ENCODE assay signal across 11 cellular contexts in genomic region chr1:74811421-74812179, GRCh38.
DNase-seq lines count a peak whose midpoint lies in the region; ATAC-seq and TF ChIP-seq lines count a peak whose summit lies in the region.
"Had no signal": no experiment of that assay in that cellular context is flagged by ENCODE, and none has a peak within 500 bp of the region (broad histone marks: within the 10 kb centered on the region; RNA-seq: fewer than 3 reads in every experiment).

No MANE protein-coding gene starts in this region.

- TF ChIP-seq CTCF in lower leg skin (IDR thresholded peaks at IDR 0.05) (no peak), gastrocnemius medialis (IDR thresholded peaks at IDR 0.05 in 4 of 5, conservative IDR thresholded peaks at IDR 0.05 in 1 of 5) (no peak)

- H3K4me3 ChIP-seq in lower leg skin (ENCODE audit: low read depth, poor library complexity, severe bottlenecking): no peak overlapping the region
- H3K4me3 ChIP-seq in gastrocnemius medialis: no peak overlapping the region

- DNase-seq in SHP77 (lab: John Stamatoyannopoulos, UW) (peak; percentile 15 to 48), cerebellum (ENCODE audit: low spot score) (no peak), lower leg skin (ENCODE audit: low spot score in 2 of 2) (no peak), SW480 (ENCODE audit: low spot score) (no peak), gastrocnemius medialis (no peak)
- DNase-seq: activated CD4-positive, alpha-beta T cell treated with anti-CD3 and anti-CD28 coated beads, Interleukin-2, amount 50 U/mL, for 48 hours; NCI-H1105 had no signal

- no peaks in the 10 kb centered on the region for H3K4me1 ChIP-seq in gastrocnemius medialis

- no peak overlapping the region for H3K27ac ChIP-seq in gastrocnemius medialis

- H3K9me3 ChIP-seq in gastrocnemius medialis: no peaks in the 10 kb centered on the region

- WGBS in lower leg skin, 2 donors: 63 to 65% methylated on average over 9 of the region's 9 CpGs

- H3K36me3 ChIP-seq in gastrocnemius medialis: no peaks in the 10 kb centered on the region

- ATAC-seq in GM18508 (IDR thresholded peaks at IDR 0.05; ENCODE audit: insufficient read depth, unreplicated experiment): peak; percentile 55
- ATAC-seq in GM21526 (IDR thresholded peaks at IDR 0.05; ENCODE audit: low FRiP score, unreplicated experiment): peak; percentile 59
- peak; percentile 72 for ATAC-seq in HG03442 (IDR thresholded peaks at IDR 0.05; ENCODE audit: unreplicated experiment)
- ATAC-seq in gastrocnemius medialis: no peak
- ATAC-seq: left colon had no signal

- no peak for TF ChIP-seq POLR2A in lower leg skin (IDR thresholded peaks at IDR 0.05)
- no peak for TF ChIP-seq POLR2A in gastrocnemius medialis (IDR thresholded peaks at IDR 0.05)

- in situ Hi-C loops in gastrocnemius medialis (cut with MboI; ENCODE audit: low sequenced_read_pairs in 4 of 4): no loop called here

- H3K27me3 ChIP-seq in gastrocnemius medialis: no peaks in the 10 kb centered on the region

- intact Hi-C loops in lower leg skin (cut with DNase I; ENCODE audit: low total_unique reads) (no loop called here), gastrocnemius medialis (cut with DNase I; ENCODE audit: low total_unique reads) (no loop called here)

Comparison
In these comparisons a context has a peak if more than half of its experiments do, and no peak if none do; other contexts are left out.
1. ATAC-seq: peak in GM18508 (single experiment), GM21526 (single experiment) and HG03442 (single experiment); none in gastrocnemius medialis (0 of 2).
2. DNase-seq: peak in SHP77 (2 of 2); none in cerebellum (single experiment), lower leg skin (0 of 2), SW480 (single experiment) and gastrocnemius medialis (0 of 2).